In the genomic region with DNA sequence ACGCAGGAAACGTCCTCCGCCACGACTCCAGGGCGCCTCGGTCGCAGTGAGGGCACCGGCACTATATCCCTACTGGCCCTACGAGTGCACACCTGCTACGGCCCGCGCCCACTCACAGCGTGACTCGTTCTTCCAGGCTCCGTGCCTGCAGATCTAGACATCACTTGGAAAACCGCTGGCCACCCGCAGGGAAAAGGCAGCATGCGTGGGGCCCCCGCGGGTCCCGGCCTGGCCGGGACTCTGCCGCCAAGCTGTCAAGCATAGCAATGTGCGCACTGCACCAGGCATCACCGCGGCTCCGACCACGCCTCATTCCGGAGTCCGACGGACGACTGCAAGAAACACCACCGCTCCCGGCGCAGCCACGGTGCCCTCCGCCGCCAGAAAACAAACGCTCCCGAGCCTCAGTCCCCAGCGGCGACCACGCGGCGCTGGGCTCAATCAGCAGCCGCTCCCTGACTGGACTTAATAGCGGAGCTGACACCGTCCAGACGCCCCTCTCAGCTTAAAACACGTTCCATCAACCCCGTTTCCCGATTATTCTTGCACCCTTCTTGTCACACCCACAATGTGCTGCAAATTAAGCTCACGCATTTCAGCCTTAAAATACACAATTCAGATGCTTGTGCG, we compare ENCODE assay signal across 8 cellular contexts. TPM values are rescaled to one million over a fixed set of nuclear protein-coding genes. Genes with fewer than 3 reads are reported as not detected.
DNase-seq lines count a peak whose midpoint lies in the region; ATAC-seq and TF ChIP-seq lines count a peak whose summit lies in the region.

No MANE protein-coding gene starts in this region.

- peak overlapping the region; percentile 100 for H3K4me3 Mint-ChIP-seq in neural progenitor cell

- peaks cover 6% of the 10 kb centered on the region for H3K9me3 Mint-ChIP-seq in neural progenitor cell

- DNase-seq in NCI-H2081 (lab: John Stamatoyannopoulos, UW) (peak; percentile 31 to 48), NCI-H2081 treated with DMSO at 0.1 percent for 48 hours (lab: John Stamatoyannopoulos, UW) (no peak), NCI-H345 (lab: John Stamatoyannopoulos, UW) (peak; percentile 18), activated T-helper 1 cell treated with Interleukin-2 at 50 U/mL for 16 hours (ENCODE audit: low read depth) (peak; percentile 9), fibroblast of villous mesenchyme (ENCODE audit: low read depth) (peak; percentile 44), neural progenitor cell (ENCODE audit: low spot score) (peak; percentile 69), OCI-LY7 (ENCODE audit: low spot score) (no peak)

- H3K27ac ChIP-seq in neural progenitor cell (no peak overlapping the region), OCI-LY7 (ENCODE audit: low read depth, low read length, poor library complexity, severe bottlenecking) (no peak overlapping the region)

- H3K9ac ChIP-seq in neural progenitor cell = peak overlapping the region; percentile 2

- peaks cover 5% of the 10 kb centered on the region for H3K36me3 Mint-ChIP-seq in neural progenitor cell

- peaks cover 4% of the 10 kb centered on the region for H3K4me1 ChIP-seq in neural progenitor cell
- H3K4me1 ChIP-seq in OCI-LY7 (ENCODE audit: insufficient read depth, low read length, poor library complexity, severe bottlenecking) = no peaks in the 10 kb centered on the region

- peak; percentile 51 for ATAC-seq in HG02623 (IDR thresholded peaks at IDR 0.05; ENCODE audit: unreplicated experiment)

- no peaks in the 10 kb centered on the region for H3K9me2 ChIP-seq in OCI-LY7 (ENCODE audit: insufficient read depth, low read length)

- H3K9me3 ChIP-seq in neural progenitor cell (ENCODE audit: low read depth) (no peaks in the 10 kb centered on the region), OCI-LY7 (ENCODE audit: low read length) (no peaks in the 10 kb centered on the region)

- POLR2A ChIA-PET in OCI-LY7 (lab: Charles Lee) = no interaction called here

- H2AFZ ChIP-seq in neural progenitor cell (replicated peaks) (peak overlapping the region; percentile 71), OCI-LY7 (ENCODE audit: low read length) (no peak overlapping the region)

- H3K27me3 Mint-ChIP-seq in neural progenitor cell (ENCODE audit: insufficient read depth, low read depth) = peaks cover 5% of the 10 kb centered on the region

- H3K27ac Mint-ChIP-seq in neural progenitor cell = peak overlapping the region; percentile 24

- H3K4me3 ChIP-seq in fibroblast of villous mesenchyme (ENCODE audit: low read depth, low read length) (peak overlapping the region; percentile 85), neural progenitor cell (peak overlapping the region; percentile 93), OCI-LY7 (ENCODE audit: low read depth, low read length, poor library complexity, severe bottlenecking) (no peak overlapping the region)

- H3K79me2 ChIP-seq in neural progenitor cell (ENCODE audit: low read depth) = peaks cover 56% of the 10 kb centered on the region
- H3K79me2 ChIP-seq in OCI-LY7 (ENCODE audit: insufficient read depth, low read depth, low read length) = no peaks in the 10 kb centered on the region

- intact Hi-C loops in OCI-LY7 (cut with micrococcal nuclease; ENCODE audit: unreplicated experiment) = no loop called here

- H4K20me1 ChIP-seq in neural progenitor cell (ENCODE audit: low read depth) = peaks cover 54% of the 10 kb centered on the region
- no peaks in the 10 kb centered on the region for H4K20me1 ChIP-seq in OCI-LY7 (ENCODE audit: insufficient read depth, low read length)

- TF ChIP-seq CTCF in fibroblast of villous mesenchyme (IDR thresholded peaks at IDR 0.05; ENCODE audit: insufficient read depth, low read depth, low read length) = peak; percentile 2
- TF ChIP-seq CTCF in neural progenitor cell (IDR thresholded peaks at IDR 0.05) = no peak
- no peak for TF ChIP-seq CTCF in OCI-LY7 (conservative IDR thresholded peaks at IDR 0.05; ENCODE audit: low read length)

- CTCF ChIA-PET in OCI-LY7 (lab: Charles Lee; ENCODE audit: unreplicated experiment) = no interaction called here

- H3K36me3 ChIP-seq in neural progenitor cell (no peaks in the 10 kb centered on the region), OCI-LY7 (ENCODE audit: insufficient read depth, low read length) (no peaks in the 10 kb centered on the region)

- H3K4me1 Mint-ChIP-seq in neural progenitor cell = peaks cover 8% of the 10 kb centered on the region

- H3K4me2 ChIP-seq in neural progenitor cell = peak overlapping the region; percentile 96
- no peak overlapping the region for H3K4me2 ChIP-seq in OCI-LY7 (ENCODE audit: low read length)

- no TSS peak for BruUV-seq in OCI-LY7 (replicated peaks; lab: Mats Ljungman, UMichigan)

- peaks cover 12% of the 10 kb centered on the region for H3F3A ChIP-seq in neural progenitor cell (ENCODE audit: low read depth)

- peaks cover 43% of the 10 kb centered on the region for H3K27me3 ChIP-seq in neural progenitor cell

RNA-seq across cellular contexts. Expression of a gene that starts 1.0 kb away (rescaled TPM):
- total RNA-seq in fibroblast of villous mesenchyme = 89.9 and 108 TPM in 2 replicates
- 94.6 and 112 TPM in 2 replicates for total RNA-seq in neural progenitor cell (ENCODE audit: low replicate concordance)
- total RNA-seq in OCI-LY7 (2014; rRNA removed; shearing (Covaris generic)) = 0.98 and 3.6 TPM in 2 replicates
- 0.87 and 1.3 TPM in 2 replicates for total RNA-seq in OCI-LY7 (2022)

Comparison
In these comparisons a context has a peak if more than half of its experiments do, and no peak if none do; other contexts are left out.
1. DNase-seq: peak in NCI-H2081 (2 of 2), NCI-H345 (single experiment), activated T-helper 1 cell treated with Interleukin-2 at 50 U/mL for 16 hours (single experiment), fibroblast of villous mesenchyme (single experiment) and neural progenitor cell (single experiment); none in NCI-H2081 treated with DMSO at 0.1 percent for 48 hours (single experiment) and OCI-LY7 (single experiment).
2. RNA of a gene that starts 1.0 kb away (total RNA-seq): 89.9 to 108 TPM in fibroblast of villous mesenchyme and 94.6 to 112 TPM in neural progenitor cell; 0.87 to 3.6 TPM in OCI-LY7; every median in the first group is over 10 times any median in the second.